10 cellular contexts compared by ENCODE assay signal in the genomic region with DNA sequence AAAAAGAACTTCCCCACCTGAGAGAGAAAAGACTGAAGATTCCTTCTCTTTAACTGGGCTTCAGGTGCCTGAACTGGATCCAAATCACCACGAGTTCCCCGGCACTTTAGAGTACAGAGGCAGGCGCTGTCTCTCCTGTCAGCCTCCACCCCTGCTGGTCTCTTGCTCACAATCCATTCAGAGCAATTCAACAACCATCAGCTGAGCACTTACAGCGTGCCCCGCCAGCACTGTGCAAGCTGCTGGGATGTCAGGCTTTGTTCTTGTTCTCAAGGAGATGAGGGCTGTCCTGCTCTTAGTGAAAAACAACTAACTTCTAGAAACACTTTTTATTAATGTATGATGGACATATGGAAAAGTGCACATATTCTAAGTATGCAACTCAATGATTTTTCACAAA.
A peak's percentile ranks its signal among the peaks of the same experiment; 100 is the strongest.
DNase-seq lines count a peak whose midpoint lies in the region; TF ChIP-seq lines count a peak whose summit lies in the region.
"Had no signal": no experiment of that assay in that cellular context is flagged by ENCODE, and none has a peak within 500 bp of the region (broad histone marks: within the 10 kb centered on the region; RNA-seq: fewer than 3 reads in every experiment).

No MANE protein-coding gene starts in this region.

- H3K79me2 ChIP-seq in osteoblast (ENCODE audit: insufficient read depth, low read length) = no peaks in the 10 kb centered on the region

- H4K20me1 ChIP-seq in osteoblast (ENCODE audit: insufficient read depth, low read length) = no peaks in the 10 kb centered on the region

- H3K36me3 ChIP-seq in osteoblast (ENCODE audit: insufficient read depth, low read length) = no peaks in the 10 kb centered on the region

- H3K4me3 ChIP-seq in osteoblast (ENCODE audit: insufficient read depth, low read length) = no peak overlapping the region
- H3K4me3 ChIP-seq: PC-9 had no signal

- H3K4me1 Mint-ChIP-seq in brain (peaks cover 52% of the 10 kb centered on the region), nephron progenitor cell (peaks cover 13% of the 10 kb centered on the region)

- H3K27me3 ChIP-seq in osteoblast (ENCODE audit: insufficient read depth, low read length) = peaks cover 55% of the 10 kb centered on the region

- no peaks in the 10 kb centered on the region for H3K4me1 ChIP-seq in osteoblast (ENCODE audit: insufficient read depth, low read length)

- peaks cover 0 to 7% (median 3%) of the 10 kb centered on the region in 5 experiments for H3K9me3 Mint-ChIP-seq in brain
- peaks cover 15% of the 10 kb centered on the region for H3K9me3 Mint-ChIP-seq in nephron progenitor cell

- H2AFZ ChIP-seq in osteoblast (ENCODE audit: low read length) = no peak overlapping the region
- H2AFZ ChIP-seq: PC-9 had no signal

- peak overlapping the region; percentile 68 to 87 (median 81) for H3K4me3 Mint-ChIP-seq in brain
- peak overlapping the region; percentile 61 for H3K4me3 Mint-ChIP-seq in nephron progenitor cell

- H3K36me3 Mint-ChIP-seq in brain (peaks cover 21% of the 10 kb centered on the region), nephron progenitor cell (ENCODE audit: low read depth) (peaks cover 7% of the 10 kb centered on the region)

- H3K27ac ChIP-seq in osteoblast (ENCODE audit: low read depth, low read length) = no peak overlapping the region
- H3K27ac ChIP-seq: PC-9 had no signal

- TF ChIP-seq CTCF in brain (conservative IDR thresholded peaks at IDR 0.05) = no peak
- TF ChIP-seq CTCF in nephron progenitor cell (IDR thresholded peaks at IDR 0.05) = no peak
- TF ChIP-seq CTCF in osteoblast (IDR thresholded peaks at IDR 0.05; ENCODE audit: extremely low read depth, low read depth, low read length) = no peak

- peak overlapping the region; percentile 66 to 94 (median 78) for H3K27ac Mint-ChIP-seq in brain
- no peak overlapping the region for H3K27ac Mint-ChIP-seq in nephron progenitor cell

- DNase-seq in DMS79 (lab: John Stamatoyannopoulos, UW) = peak; percentile 67
- DNase-seq in NCI-H128 (lab: John Stamatoyannopoulos, UW; ENCODE audit: unreplicated experiment) = peak; percentile 56
- DNase-seq in nephron progenitor cell = no peak
- no peak for DNase-seq in GM19238 (ENCODE audit: insufficient read length, low spot score)
- DNase-seq in osteoblast (ENCODE audit: insufficient read length, low spot score, missing footprints) = no peak
- no peak for DNase-seq in NCI-H2196 treated with DMSO at 0.1 percent for 48 hours (lab: John Stamatoyannopoulos, UW; ENCODE audit: unreplicated experiment)
- DNase-seq: activated naive CD4-positive, alpha-beta T cell treated with anti-CD3 and anti-CD28 coated beads, Interleukin-2, amount 50 U/mL, for 16 hours; PC-9; T-helper 2 cell had no signal

- H3K27me3 Mint-ChIP-seq in brain = peaks cover 13% of the 10 kb centered on the region
- H3K27me3 Mint-ChIP-seq in nephron progenitor cell (ENCODE audit: low read depth, poor library complexity) = peaks cover 89% of the 10 kb centered on the region

- no peak overlapping the region for H3K4me2 ChIP-seq in osteoblast (ENCODE audit: insufficient read depth, low read length)
- H3K4me2 ChIP-seq: PC-9 had no signal

- H3K9me3 ChIP-seq in osteoblast (ENCODE audit: low read depth, low read length) = no peaks in the 10 kb centered on the region

Comparison
In these comparisons a context has a peak if more than half of its experiments do, and no peak if none do; other contexts are left out.
1. DNase-seq: peak in DMS79 (single experiment) and NCI-H128 (single experiment); none in nephron progenitor cell (single experiment), GM19238 (single experiment), osteoblast (single experiment) and NCI-H2196 treated with DMSO at 0.1 percent for 48 hours (single experiment).